ENCODE assay signal across 2 cellular contexts in the genomic region with DNA sequence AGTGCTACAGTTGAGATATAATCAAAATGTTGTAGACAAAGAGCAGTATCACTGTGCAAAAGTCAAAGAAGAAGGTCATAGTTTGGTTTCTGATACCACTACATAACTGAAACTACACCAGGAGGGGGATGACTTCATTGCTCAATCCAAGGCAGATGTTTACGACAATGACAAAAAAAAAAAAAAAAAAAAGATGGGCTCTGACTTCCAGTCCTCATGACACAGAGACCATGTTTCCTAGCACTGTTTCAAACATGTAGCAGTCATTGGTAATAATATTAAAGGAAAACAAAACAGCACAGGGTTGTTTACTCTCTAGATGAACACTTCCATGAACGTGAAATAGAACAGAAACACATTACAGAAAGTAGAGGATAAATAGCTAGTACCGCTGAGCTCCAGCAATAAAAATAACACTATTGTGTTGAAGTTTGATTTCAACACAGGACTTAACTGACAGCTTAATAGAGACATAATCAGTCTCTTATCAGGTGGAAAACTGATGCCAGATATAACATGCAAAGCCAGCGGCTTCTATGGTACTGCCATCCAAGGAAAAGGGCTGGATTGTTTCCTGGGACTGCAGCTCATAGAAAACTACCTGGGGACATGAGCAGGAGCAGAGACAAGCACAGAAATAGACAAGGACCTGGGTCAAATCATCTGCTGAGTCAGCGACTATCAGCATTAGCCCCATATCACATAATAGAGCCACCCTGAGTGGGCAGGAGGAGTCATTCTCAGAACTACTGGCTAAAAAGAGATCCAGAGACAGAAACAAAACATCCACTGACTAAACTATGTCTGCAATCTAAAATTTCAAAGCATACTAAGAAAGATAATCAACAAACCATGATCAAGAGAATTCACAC.
TF ChIP-seq lines count a peak whose summit lies in the region.

No MANE protein-coding gene starts in this region.

TF ChIP-seq in HepG2, 621 proteins besides CTCF, POLR2A, EP300 and RAD21:
- TF ChIP-seq PHF20 (CRISPR knock-in tag; IDR thresholded peaks at IDR 0.05): no peak
- TF ChIP-seq MAFF (IDR thresholded peaks at IDR 0.05; ENCODE audit: low read depth, low read length): peak; percentile 94
- TF ChIP-seq MAFK (conservative IDR thresholded peaks at IDR 0.05 in 1 of 2, IDR thresholded peaks at IDR 0.05 in 1 of 2; ENCODE audit: low read length in 2 of 2): peak; percentile 95 to 97
- TF ChIP-seq CEBPB (IDR thresholded peaks at IDR 0.05; ENCODE audit: borderline replicate concordance, low read depth, low read length): peak; percentile 51; the same call in 1 of the 2 replicates

TF ChIP-seq in K562, 482 proteins besides CTCF, POLR2A, EP300 and RAD21:
- TF ChIP-seq LCOR (CRISPR knock-in tag; IDR thresholded peaks at IDR 0.05): no peak
- TF ChIP-seq ZNF316 (IDR thresholded peaks at IDR 0.05): peak; percentile 42; the same call in 1 of the 2 replicates
- TF ChIP-seq ZC3H11A (IDR thresholded peaks at IDR 0.05; ENCODE audit: low read depth, low read length): no peak
- TF ChIP-seq FOXJ2 (tag; IDR thresholded peaks at IDR 0.05): no peak
- TF ChIP-seq TEAD4 (IDR thresholded peaks at IDR 0.05; ENCODE audit: low read length): no peak
- no peak for TF ChIP-seq TEAD4 (CRISPR knock-in tag; IDR thresholded peaks at IDR 0.05; ENCODE audit: borderline replicate concordance)
- TF ChIP-seq KLF16 (IDR thresholded peaks at IDR 0.05): no peak
- peak; percentile 32; the same call in 1 of the 2 replicates for TF ChIP-seq MAFG (tag; conservative IDR thresholded peaks at IDR 0.05)
- no peak for TF ChIP-seq MCM2 (IDR thresholded peaks at IDR 0.05; ENCODE audit: low read depth)
- TF ChIP-seq MAFK (IDR thresholded peaks at IDR 0.05; ENCODE audit: low read length): peak; percentile 25; the same call in 1 of the 2 replicates
- TF ChIP-seq GTF2E2 (tag; IDR thresholded peaks at IDR 0.05): no peak
- TF ChIP-seq SAFB2 (IDR thresholded peaks at IDR 0.05; ENCODE audit: borderline replicate concordance, low read depth, low read length, severe bottlenecking): no peak
- no peak for TF ChIP-seq ZNF57 (CRISPR knock-in tag; IDR thresholded peaks at IDR 0.05)
- TF ChIP-seq KAT7 (CRISPR knock-in tag; IDR thresholded peaks at IDR 0.05; ENCODE audit: borderline replicate concordance): no peak
- TF ChIP-seq TCF3 (CRISPR knock-in tag; IDR thresholded peaks at IDR 0.05): no peak
- TF ChIP-seq HSF4 (CRISPR knock-in tag; IDR thresholded peaks at IDR 0.05; ENCODE audit: borderline replicate concordance): no peak
- TF ChIP-seq, protein P1, sequence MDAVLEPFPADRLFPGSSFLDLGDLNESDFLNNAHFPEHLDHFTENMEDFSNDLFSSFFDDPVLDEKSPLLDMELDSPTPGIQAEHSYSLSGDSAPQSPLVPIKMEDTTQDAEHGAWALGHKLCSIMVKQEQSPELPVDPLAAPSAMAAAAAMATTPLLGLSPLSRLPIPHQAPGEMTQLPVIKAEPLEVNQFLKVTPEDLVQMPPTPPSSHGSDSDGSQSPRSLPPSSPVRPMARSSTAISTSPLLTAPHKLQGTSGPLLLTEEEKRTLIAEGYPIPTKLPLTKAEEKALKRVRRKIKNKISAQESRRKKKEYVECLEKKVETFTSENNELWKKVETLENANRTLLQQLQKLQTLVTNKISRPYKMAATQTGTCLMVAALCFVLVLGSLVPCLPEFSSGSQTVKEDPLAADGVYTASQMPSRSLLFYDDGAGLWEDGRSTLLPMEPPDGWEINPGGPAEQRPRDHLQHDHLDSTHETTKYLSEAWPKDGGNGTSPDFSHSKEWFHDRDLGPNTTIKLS (IDR thresholded peaks at IDR 0.05; ENCODE audit: borderline replicate concordance, low read depth): no peak
- no peak for TF ChIP-seq PHF21A (IDR thresholded peaks at IDR 0.05; ENCODE audit: borderline replicate concordance, low read depth)
- peak; percentile 13; the same call in 1 of the 2 replicates for TF ChIP-seq C11orf30 (IDR thresholded peaks at IDR 0.05; ENCODE audit: low read depth)
- TF ChIP-seq BRCA1 (IDR thresholded peaks at IDR 0.05): no peak
- TF ChIP-seq BRCA1 (CRISPR knock-in tag; IDR thresholded peaks at IDR 0.05): no peak
- TF ChIP-seq NR2C2 (CRISPR knock-in tag; IDR thresholded peaks at IDR 0.05): no peak
- no peak for TF ChIP-seq NR2C2 (tag; IDR thresholded peaks at IDR 0.05)
- TF ChIP-seq NFE2 (IDR thresholded peaks at IDR 0.05; ENCODE audit: low read depth): no peak
- TF ChIP-seq ETV6 (IDR thresholded peaks at IDR 0.05; ENCODE audit: borderline replicate concordance in 1 of 2, low read depth in 2 of 2, low read length in 1 of 2): no peak
- TF ChIP-seq ETV6 (CRISPR knock-in tag; IDR thresholded peaks at IDR 0.05; ENCODE audit: borderline replicate concordance): no peak
- 0 out of 2 replicates have a peak, but pooled peaks have one; percentile 13 for TF ChIP-seq MAFF (IDR thresholded peaks at IDR 0.05; ENCODE audit: low read length)
TF ChIP-seq in K562: peak in this region for 5.
